Comparison of ENCODE assay signal across 21 cellular contexts in genomic region chr5:105508519-105508918, GRCh38.
A peak's percentile ranks its signal among the peaks of the same experiment; 100 is the strongest.
DNase-seq lines count a peak whose midpoint lies in the region; ATAC-seq, FAIRE-seq and TF ChIP-seq lines count a peak whose summit lies in the region.
"Had no signal": no experiment of that assay in that cellular context is flagged by ENCODE, and none has a peak within 500 bp of the region (broad histone marks: within the 10 kb centered on the region; RNA-seq: fewer than 3 reads in every experiment).

No MANE protein-coding gene starts in this region.

- H3K4me1 Mint-ChIP-seq in astrocyte (ENCODE audit: low read depth, unreplicated experiment): peaks cover 2% of the 10 kb centered on the region
- no peaks in the 10 kb centered on the region for H3K4me1 Mint-ChIP-seq in naive thymus-derived CD8-positive, alpha-beta T cell
- H3K4me1 Mint-ChIP-seq: activated naive CD4-positive, alpha-beta T cell treated with anti-CD3 and anti-CD28 coated beads, Interleukin-2, amount 50 U/mL, for 24 hours; CD4-positive, alpha-beta memory T cell had no signal

- 78 to 80% methylated on average over 2 of the region's 2 CpGs for WGBS in aorta, 2 donors

- CTCF ChIA-PET in A673 (lab: Charles Lee): no interaction called here

- no peak overlapping the region for H2AFZ ChIP-seq in astrocyte (ENCODE audit: low read depth, low read length)

- H3K36me3 Mint-ChIP-seq in astrocyte (ENCODE audit: low read depth, unreplicated experiment): no peaks in the 10 kb centered on the region
- H3K36me3 Mint-ChIP-seq in naive thymus-derived CD8-positive, alpha-beta T cell: peaks cover 0 to 6% (median 0%) of the 10 kb centered on the region in 3 donors
- H3K36me3 Mint-ChIP-seq: activated naive CD4-positive, alpha-beta T cell treated with anti-CD3 and anti-CD28 coated beads, Interleukin-2, amount 50 U/mL, for 24 hours; CD4-positive, alpha-beta memory T cell had no signal

- intact Hi-C loops in A673 (cut with micrococcal nuclease; ENCODE audit: unreplicated experiment) (no loop called here), aorta (cut with DNase I) (no loop called here)

- no peak overlapping the region for H3K4me3 ChIP-seq in A673 (ENCODE audit: low read depth, low read length, poor library complexity, severe bottlenecking)
- no peak overlapping the region for H3K4me3 ChIP-seq in astrocyte (ENCODE audit: insufficient read depth, low read depth, low read length)
- no peak overlapping the region for H3K4me3 ChIP-seq in aorta (ENCODE audit: low read length in 2 of 2)
- H3K4me3 ChIP-seq: mucosa of descending colon, right lobe of liver, stomach had no signal

- no peak overlapping the region for H3K4me3 Mint-ChIP-seq in astrocyte (ENCODE audit: unreplicated experiment)
- H3K4me3 Mint-ChIP-seq in naive thymus-derived CD8-positive, alpha-beta T cell: no peak overlapping the region
- H3K4me3 Mint-ChIP-seq: activated naive CD4-positive, alpha-beta T cell treated with anti-CD3 and anti-CD28 coated beads, Interleukin-2, amount 50 U/mL, for 24 hours; activated T-cell treated with anti-CD3 and anti-CD28 coated beads, Interleukin-2, amount 50 U/mL, for 24 hours; CD4-positive, alpha-beta memory T cell had no signal

- H3K79me2 ChIP-seq in astrocyte (ENCODE audit: insufficient read depth, low read length): no peaks in the 10 kb centered on the region

- no peaks in the 10 kb centered on the region for H3K36me3 ChIP-seq in A673 (ENCODE audit: insufficient read depth, low read length, poor library complexity, severe bottlenecking)
- H3K36me3 ChIP-seq in astrocyte (ENCODE audit: insufficient read depth, low read length): no peaks in the 10 kb centered on the region
- H3K36me3 ChIP-seq in aorta (ENCODE audit: control insufficient read depth in 1 of 2, insufficient read depth in 2 of 2, low read length in 1 of 2): no peaks in the 10 kb centered on the region
- H3K36me3 ChIP-seq: right lobe of liver, stomach had no signal

- POLR2A ChIA-PET in A673 (lab: Charles Lee; ENCODE audit: low non-redundant PET): interaction anchor here (0.7 kb wide), 1 partner anchor 583 kb away, joined by 3 read pairs; no protein-coding TSS in a partner anchor
- POLR2A ChIA-PET in naive thymus-derived CD8-positive, alpha-beta T cell (lab: Charles Lee): no interaction called here

- FAIRE-seq in astrocyte (lab: Jason Lieb, UNC): no peak
- FAIRE-seq: H1, HTR-8/SVneo had no signal

- no peaks in the 10 kb centered on the region for H3K27me3 Mint-ChIP-seq in astrocyte (ENCODE audit: low read depth, unreplicated experiment)
- no peaks in the 10 kb centered on the region for H3K27me3 Mint-ChIP-seq in naive thymus-derived CD8-positive, alpha-beta T cell
- H3K27me3 Mint-ChIP-seq: activated naive CD4-positive, alpha-beta T cell treated with anti-CD3 and anti-CD28 coated beads, Interleukin-2, amount 50 U/mL, for 24 hours; activated T-cell treated with anti-CD3 and anti-CD28 coated beads, Interleukin-2, amount 50 U/mL, for 24 hours; CD4-positive, alpha-beta memory T cell had no signal

- H3K27me3 ChIP-seq in A673 (replicated peaks; ENCODE audit: insufficient read depth, low read depth, low read length, poor library complexity): no peaks in the 10 kb centered on the region
- H3K27me3 ChIP-seq in astrocyte (ENCODE audit: insufficient read depth, low read length): no peaks in the 10 kb centered on the region
- H3K27me3 ChIP-seq in aorta (ENCODE audit: control insufficient read depth in 1 of 2, insufficient read depth in 2 of 2, low read length in 1 of 2): no peaks in the 10 kb centered on the region
- H3K27me3 ChIP-seq: right lobe of liver, stomach had no signal

- H3K9me3 ChIP-seq in A673 (ENCODE audit: low read depth, low read length, poor library complexity, severe bottlenecking): no peaks in the 10 kb centered on the region
- no peaks in the 10 kb centered on the region for H3K9me3 ChIP-seq in astrocyte (ENCODE audit: insufficient read depth, low read depth, low read length)
- no peaks in the 10 kb centered on the region for H3K9me3 ChIP-seq in aorta (ENCODE audit: control insufficient read depth, low read length)
- H3K9me3 ChIP-seq: mucosa of descending colon, right lobe of liver, stomach had no signal

- H3K4me1 ChIP-seq in A673 (ENCODE audit: insufficient read depth, low read length, poor library complexity, severe bottlenecking) (no peaks in the 10 kb centered on the region), astrocyte (ENCODE audit: insufficient read depth, low read length) (no peaks in the 10 kb centered on the region), aorta (ENCODE audit: control insufficient read depth in 1 of 2, insufficient read depth in 2 of 2, low read length in 2 of 2) (no peaks in the 10 kb centered on the region)
- H3K4me1 ChIP-seq: right lobe of liver, stomach had no signal

- no peak overlapping the region for H3K9ac ChIP-seq in astrocyte (ENCODE audit: low read length)

- no peaks in the 10 kb centered on the region for H3K9me3 Mint-ChIP-seq in astrocyte (ENCODE audit: unreplicated experiment)
- H3K9me3 Mint-ChIP-seq in naive thymus-derived CD8-positive, alpha-beta T cell: peaks cover 4 to 34% (median 13%) of the 10 kb centered on the region in 9 donors
- H3K9me3 Mint-ChIP-seq: activated naive CD4-positive, alpha-beta T cell treated with anti-CD3 and anti-CD28 coated beads, Interleukin-2, amount 50 U/mL, for 24 hours had no signal

- peak overlapping the region; percentile 39 for H3K4me2 ChIP-seq in astrocyte (ENCODE audit: low read length)

- H3K27ac Mint-ChIP-seq in astrocyte (ENCODE audit: unreplicated experiment): no peak overlapping the region
- H3K27ac Mint-ChIP-seq in naive thymus-derived CD8-positive, alpha-beta T cell: no peak overlapping the region
- H3K27ac Mint-ChIP-seq: activated naive CD4-positive, alpha-beta T cell treated with anti-CD3 and anti-CD28 coated beads, Interleukin-2, amount 50 U/mL, for 24 hours; activated T-cell treated with anti-CD3 and anti-CD28 coated beads, Interleukin-2, amount 50 U/mL, for 24 hours; CD4-positive, alpha-beta memory T cell had no signal

- DNase-seq in A673 (ENCODE audit: low spot score) (peak; percentile 1), LHCN-M2 (ENCODE audit: low read depth) (peak; percentile 72), astrocyte (ENCODE audit: low read depth) (peak; percentile 24), iris pigment epithelial cell (ENCODE audit: low read depth) (peak; percentile 41), hypothalamus (lab: John Stamatoyannopoulos, UW) (no peak), aorta (no peak)
- DNase-seq in naive thymus-derived CD8-positive, alpha-beta T cell: no peak
- DNase-seq: activated T-cell treated with anti-CD3 and anti-CD28 coated beads, Interleukin-2, amount 50 U/mL, for 24 hours; CD4-positive, alpha-beta memory T cell; effector CD4-positive, alpha-beta T cell; mucosa of descending colon; NCI-H1436 treated with DMSO at 0.1 percent for 48 hours; NCI-H2227 treated with DMSO at 0.1 percent for 48 hours; occipital lobe; right lobe of liver; stimulated activated CD4-positive, alpha-beta T cell treated with anti-CD3 and anti-CD28 coated beads, Interleukin-1b, Interleukin-23, amount 100 ng/mL, for 48 hours; stomach had no signal

- ATAC-seq in aorta (ENCODE audit: low FRiP score): no peak
- ATAC-seq in GM18511 (IDR thresholded peaks at IDR 0.05; ENCODE audit: unreplicated experiment): no peak
- ATAC-seq in naive thymus-derived CD8-positive, alpha-beta T cell: no peak
- ATAC-seq: mucosa of descending colon, right lobe of liver had no signal

- H3K27ac ChIP-seq in A673 (ENCODE audit: low read depth, low read length, poor library complexity, severe bottlenecking): no peak overlapping the region
- H3K27ac ChIP-seq in astrocyte (ENCODE audit: low read depth, low read length): no peak overlapping the region
- no peak overlapping the region for H3K27ac ChIP-seq in aorta (ENCODE audit: low read depth in 1 of 2, low read length in 2 of 2)
- H3K27ac ChIP-seq: right lobe of liver, stomach had no signal

- H4K20me1 ChIP-seq in astrocyte (ENCODE audit: insufficient read depth, low read length): no peaks in the 10 kb centered on the region

- no TSS peak for BruUV-seq in A673 (replicated peaks; lab: Mats Ljungman, UMichigan)

- TF ChIP-seq CTCF in A673 (conservative IDR thresholded peaks at IDR 0.05; ENCODE audit: low read depth, low read length) (no peak), astrocyte (IDR thresholded peaks at IDR 0.05; ENCODE audit: insufficient read depth, low read depth, low read length) (no peak)

Comparison
In these comparisons a context has a peak if more than half of its experiments do, and no peak if none do; other contexts are left out.
1. DNase-seq: peak in A673 (single experiment), LHCN-M2 (single experiment), astrocyte (single experiment) and iris pigment epithelial cell (single experiment); none in hypothalamus (0 of 51), aorta (0 of 2) and naive thymus-derived CD8-positive, alpha-beta T cell (0 of 10).